Comparison of ENCODE assay signal across 2 cellular contexts in the genomic region with DNA sequence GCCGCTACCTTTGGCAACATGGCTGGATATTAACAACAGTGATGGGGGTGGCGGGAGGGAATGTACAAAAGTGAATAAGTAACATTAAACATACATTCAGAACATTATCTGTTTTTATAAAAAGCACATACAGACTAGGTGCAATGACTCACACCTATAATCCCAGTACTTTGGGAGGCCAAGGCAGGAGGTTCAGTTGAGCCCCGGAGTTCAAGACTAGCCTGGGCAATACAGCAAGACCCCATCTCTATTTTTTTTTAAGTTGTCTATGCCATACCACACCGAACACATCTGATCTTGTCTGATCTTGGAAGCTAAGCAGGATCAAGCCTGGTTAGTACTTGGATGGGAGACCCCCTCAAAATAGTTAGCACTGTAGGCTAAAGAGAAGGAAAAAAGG.
TF ChIP-seq lines count a peak whose summit lies in the region.

No MANE protein-coding gene starts in this region.

TF ChIP-seq in HepG2, 621 proteins besides CTCF, POLR2A, EP300 and RAD21:
- TF ChIP-seq, protein P1, sequence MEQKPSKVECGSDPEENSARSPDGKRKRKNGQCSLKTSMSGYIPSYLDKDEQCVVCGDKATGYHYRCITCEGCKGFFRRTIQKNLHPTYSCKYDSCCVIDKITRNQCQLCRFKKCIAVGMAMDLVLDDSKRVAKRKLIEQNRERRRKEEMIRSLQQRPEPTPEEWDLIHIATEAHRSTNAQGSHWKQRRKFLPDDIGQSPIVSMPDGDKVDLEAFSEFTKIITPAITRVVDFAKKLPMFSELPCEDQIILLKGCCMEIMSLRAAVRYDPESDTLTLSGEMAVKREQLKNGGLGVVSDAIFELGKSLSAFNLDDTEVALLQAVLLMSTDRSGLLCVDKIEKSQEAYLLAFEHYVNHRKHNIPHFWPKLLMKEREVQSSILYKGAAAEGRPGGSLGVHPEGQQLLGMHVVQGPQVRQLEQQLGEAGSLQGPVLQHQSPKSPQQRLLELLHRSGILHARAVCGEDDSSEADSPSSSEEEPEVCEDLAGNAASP (CRISPR knock-in tag; IDR thresholded peaks at IDR 0.05; ENCODE audit: borderline replicate concordance), result no peak
- no peak for TF ChIP-seq FLYWCH1 (CRISPR knock-in tag; IDR thresholded peaks at IDR 0.05)
- 0 out of 2 replicates have a peak, but pooled peaks have one; percentile 65 for TF ChIP-seq ZNF121 (CRISPR knock-in tag; IDR thresholded peaks at IDR 0.05)
- no peak for TF ChIP-seq ZNF550 (CRISPR knock-in tag; IDR thresholded peaks at IDR 0.05; ENCODE audit: borderline replicate concordance)
- TF ChIP-seq ZNF552 (CRISPR knock-in tag; IDR thresholded peaks at IDR 0.05; ENCODE audit: borderline replicate concordance), result no peak
- TF ChIP-seq GTF3A (CRISPR knock-in tag; conservative IDR thresholded peaks at IDR 0.05), result 0 out of 2 replicates have a peak, but pooled peaks have one; percentile 54

TF ChIP-seq in GM12878, 131 proteins besides CTCF, POLR2A, EP300 and RAD21:
- TF ChIP-seq HCFC1 (IDR thresholded peaks at IDR 0.05; ENCODE audit: low read length), result no peak
- peak; percentile 49; the same call in 1 of the 2 replicates for TF ChIP-seq RUNX3 (IDR thresholded peaks at IDR 0.05; ENCODE audit: low read length)
TF ChIP-seq in GM12878: peak in this region for 1.
